In genomic region chr5:151002250-151002649, GRCh38 we compare ENCODE assay signal across 8 cellular contexts. TPM values are rescaled to one million over a fixed set of nuclear protein-coding genes. Genes with fewer than 3 reads are reported as not detected.
DNase-seq lines count a peak whose midpoint lies in the region; ATAC-seq and TF ChIP-seq lines count a peak whose summit lies in the region.

No MANE protein-coding gene starts in this region.

- H3K27me3 ChIP-seq in spleen (replicated peaks in 1 of 7): no peaks in the 10 kb centered on the region

- intact Hi-C loops in spleen (cut with DNase I; ENCODE audit: low total_unique reads): no loop called here

- peak in 7 of 11 experiments; percentile 19 to 66 (median 42) for TF ChIP-seq CTCF in spleen (IDR thresholded peaks at IDR 0.05 in 8 of 11, conservative IDR thresholded peaks at IDR 0.05 in 3 of 11)

- DNase-seq in DMS53 (lab: John Stamatoyannopoulos, UW) (peak; percentile 56), DMS53 treated with DMSO at 0.1 percent for 48 hours (lab: John Stamatoyannopoulos, UW; ENCODE audit: unreplicated experiment) (no peak), RPMI7951 (ENCODE audit: low read depth) (peak; percentile 33), fibroblast of the conjunctiva (ENCODE audit: low read depth) (peak; percentile 21), spleen (no peak), epidermal melanocyte (ENCODE audit: insufficient read length, low spot score) (no peak), anterior cingulate cortex (lab: John Stamatoyannopoulos, UW) (no peak)

- WGBS in spleen, 5 donors: 40 to 61% (median 51%) methylated on average over 2 of the region's 2 CpGs

- ATAC-seq in GM21381 (IDR thresholded peaks at IDR 0.05; ENCODE audit: unreplicated experiment): no peak

- no peaks in the 10 kb centered on the region for H3K9me3 ChIP-seq in spleen

- no peaks in the 10 kb centered on the region for H3K36me3 ChIP-seq in spleen

- H3K27ac ChIP-seq in spleen: no peak overlapping the region

- TF ChIP-seq POLR2A in spleen (IDR thresholded peaks at IDR 0.05): no peak

- peaks cover 12 to 31% (median 22%) of the 10 kb centered on the region in 6 donors for H3K4me1 ChIP-seq in spleen

- H3K4me3 ChIP-seq in spleen: no peak overlapping the region

RNA-seq across cellular contexts. Expression of gene GPX3, which starts 18.1 kb away (rescaled TPM):
- 3.1 and 4.4 TPM in 2 replicates for total RNA-seq in RPMI7951 (2014; rRNA removed; shearing (Covaris generic))
- 100 to 1,000 TPM in 6 of 7 donors, 10 to 100 TPM in 1; 78.7 to 886 (median 416) TPM for total RNA-seq in spleen
- polyA plus RNA-seq in spleen: 100 to 1,000 TPM; 158 to 261 (median 256) TPM

Comparison
In these comparisons a context has a peak if more than half of its experiments do, and no peak if none do; other contexts are left out.
1. DNase-seq: peak in DMS53 (single experiment), RPMI7951 (single experiment) and fibroblast of the conjunctiva (single experiment); none in DMS53 treated with DMSO at 0.1 percent for 48 hours (single experiment), spleen (single experiment), epidermal melanocyte (single experiment) and anterior cingulate cortex (0 of 58).
2. RNA of gene GPX3, which starts 18.1 kb away (total RNA-seq): 78.7 to 886 TPM in spleen; 3.1 to 4.4 TPM in RPMI7951; every median in the first group is over 10 times any median in the second.